23 cellular contexts compared by ENCODE assay signal in genomic region chr22:30416403-30416802, GRCh38. TPM values are rescaled to one million over a fixed set of nuclear protein-coding genes. Genes with fewer than 3 reads are reported as not detected.
DNase-seq lines count a peak whose midpoint lies in the region; ATAC-seq and TF ChIP-seq lines count a peak whose summit lies in the region.
"Had no signal": no experiment of that assay in that cellular context is flagged by ENCODE, and none has a peak within 500 bp of the region (broad histone marks: within the 10 kb centered on the region; RNA-seq: fewer than 3 reads in every experiment).

No MANE protein-coding gene starts in this region.

- H3K4me3 ChIP-seq in LNCaP clone FGC (ENCODE audit: low read depth, low read length), result peak overlapping the region; percentile 6; the same call in 1 of the 2 replicates
- no peak overlapping the region for H3K4me3 ChIP-seq in colonic mucosa
- H3K4me3 ChIP-seq in right lobe of liver, result no peak overlapping the region
- H3K4me3 ChIP-seq in MM.1S (ENCODE audit: low read length), result no peak overlapping the region
- H3K4me3 ChIP-seq: body of pancreas, gastrocnemius medialis had no signal

- no peak for TF ChIP-seq POLR2A in right lobe of liver (IDR thresholded peaks at IDR 0.05)

- H3K79me2 ChIP-seq in MM.1S (ENCODE audit: low read length), result no peaks in the 10 kb centered on the region

- H3K27ac ChIP-seq in C4-2B, result peak overlapping the region; percentile 81
- H3K27ac ChIP-seq in colonic mucosa, result peak overlapping the region; percentile 42
- peak overlapping the region in 2 of 3 donors; percentile 7 to 48 for H3K27ac ChIP-seq in right lobe of liver
- H3K27ac ChIP-seq in MM.1S (ENCODE audit: low read length), result no peak overlapping the region
- H3K27ac ChIP-seq: body of pancreas, gastrocnemius medialis had no signal

- H3K36me3 ChIP-seq in colonic mucosa (no peaks in the 10 kb centered on the region), right lobe of liver (peaks cover 0 to 88% (median 31%) of the 10 kb centered on the region in 4 donors), MM.1S (replicated peaks; ENCODE audit: insufficient read depth, low read length) (no peaks in the 10 kb centered on the region)

- no peak overlapping the region for H3K4me2 ChIP-seq in MM.1S (ENCODE audit: low read depth, low read length)

- H3K9me2 ChIP-seq in MM.1S (replicated peaks; ENCODE audit: insufficient read depth, low read length), result no peaks in the 10 kb centered on the region

- intact Hi-C loops in colonic mucosa (cut with DNase I) (no loop called here), right lobe of liver (cut with DNase I) (no loop called here)

- H3K9ac ChIP-seq in colonic mucosa (ENCODE audit: low read depth in 2 of 2, low read length in 2 of 2) (no peak overlapping the region), MM.1S (ENCODE audit: low read length) (no peak overlapping the region)

- H3K27me3 ChIP-seq in colonic mucosa, result no peaks in the 10 kb centered on the region
- H3K27me3 ChIP-seq in right lobe of liver, result no peaks in the 10 kb centered on the region
- no peaks in the 10 kb centered on the region for H3K27me3 ChIP-seq in MM.1S (replicated peaks; ENCODE audit: insufficient read depth, low read length)
- H3K27me3 ChIP-seq: body of pancreas, gastrocnemius medialis had no signal

- no peak overlapping the region for H2AFZ ChIP-seq in MM.1S (ENCODE audit: low read length)

- DNase-seq in LNCaP clone FGC (ENCODE audit: low read depth), result no peak
- peak; percentile 48 for DNase-seq in colonic mucosa
- no peak for DNase-seq in right lobe of liver
- no peak for DNase-seq in amniotic stem cell (lab: John Stamatoyannopoulos, UW)
- no peak for DNase-seq in NCI-H1436 (lab: John Stamatoyannopoulos, UW)
- DNase-seq in MM.1S, result no peak
- DNase-seq: activated CD4-positive, alpha-beta T cell treated with anti-CD3 and anti-CD28 coated beads, Interleukin-2, amount 50 U/mL, for 48 hours; body of pancreas; dermis blood vessel endothelial cell; erythroblast; gastrocnemius medialis; Karpas-422; left cardiac atrium; midbrain; NCI-H1105; NCI-H526 treated with DMSO at 0.1 percent for 48 hours; retina had no signal

- ATAC-seq in right lobe of liver (peak; percentile 31 to 71 (median 46)), GM21515 (IDR thresholded peaks at IDR 0.05; ENCODE audit: unreplicated experiment) (no peak)
- ATAC-seq: activated naive CD4-positive, alpha-beta T cell treated with anti-CD3 and anti-CD28 coated beads, Interleukin-2, amount 50 U/mL, for 72 hours; body of pancreas; gastrocnemius medialis; left cardiac atrium; Right ventricle myocardium inferior; stimulated activated memory B cell treated with anti-CD40 and anti-IgM and Interleukin-4, amounts not matched to agents 10 μg/mL and 1 μg/mL and 100 μg/mL, for 72 hours had no signal

- H3K9me3 ChIP-seq in colonic mucosa (no peaks in the 10 kb centered on the region), right lobe of liver (no peaks in the 10 kb centered on the region), MM.1S (replicated peaks; ENCODE audit: insufficient read depth, low read length) (no peaks in the 10 kb centered on the region)
- H3K9me3 ChIP-seq: body of pancreas, gastrocnemius medialis had no signal

- no peaks in the 10 kb centered on the region for H4K20me1 ChIP-seq in MM.1S (ENCODE audit: insufficient read depth, low read length)

- H3K4me1 ChIP-seq in colonic mucosa (peaks cover under 1% of the 10 kb centered on the region), right lobe of liver (peaks cover 0 to 93% (median 35%) of the 10 kb centered on the region in 4 donors), MM.1S (ENCODE audit: low read length) (no peaks in the 10 kb centered on the region)

- H3F3A ChIP-seq in MM.1S (ENCODE audit: insufficient read depth, low read length), result no peaks in the 10 kb centered on the region

- WGBS in right lobe of liver (ENCODE audit: insufficient coverage, low coverage, low lambda C conversion rate, missing lambda C conversion rate), result 6% methylated on average over 2 of the region's 2 CpGs

- no peak for TF ChIP-seq CTCF in C4-2B (conservative IDR thresholded peaks at IDR 0.05)
- no peak for TF ChIP-seq CTCF in LNCaP clone FGC (IDR thresholded peaks at IDR 0.05; ENCODE audit: control insufficient read depth, extremely low read depth, insufficient read depth)
- TF ChIP-seq CTCF in colonic mucosa (IDR thresholded peaks at IDR 0.05), result no peak
- TF ChIP-seq CTCF in right lobe of liver (IDR thresholded peaks at IDR 0.05), result no peak
- no peak for TF ChIP-seq CTCF in MM.1S (IDR thresholded peaks at IDR 0.05; ENCODE audit: low read length)

RNA-seq across cellular contexts. Expression of gene MTFP1, which starts 9.2 kb away (rescaled TPM):
- 10 to 100 TPM; 39.7 to 55.1 TPM for total RNA-seq in colonic mucosa
- 10 to 100 TPM in 3 of 6 experiments, 1 to 10 TPM in 3; 4.2 to 30.1 (median 9.1) TPM for total RNA-seq in right lobe of liver

RNA-seq across cellular contexts. Expression of gene SEC14L2, which starts 19.6 kb away (rescaled TPM):
- total RNA-seq in colonic mucosa, result 10 to 100 TPM in 1 of 2 donors, 1 to 10 TPM in 1; 2.0 to 10.3 TPM
- 100 to 1,000 TPM in 3 of 6 experiments, 10 to 100 TPM in 3; 42.7 to 240 (median 101) TPM for total RNA-seq in right lobe of liver

RNA-seq across cellular contexts. Expression of gene RNF215, which starts 29.2 kb away (rescaled TPM):
- total RNA-seq in colonic mucosa (1 to 10 TPM; 5.8 to 9.4 TPM), right lobe of liver (10 to 100 TPM in 1 of 6 experiments, 1 to 10 TPM in 5; 6.2 to 10.0 (median 7.4) TPM)

RNA-seq across cellular contexts. Expression of gene SEC14L3, which starts 55.4 kb away (rescaled TPM):
- total RNA-seq in colonic mucosa, result not detected
- total RNA-seq in right lobe of liver, result 1 to 10 TPM in 1 of 6 experiments, under 1 TPM in 3, not detected in 2; 0.31 to 1.1 (median 0.55) TPM
- total RNA-seq: activated naive CD4-positive, alpha-beta T cell treated with anti-CD3 and anti-CD28 coated beads, Interleukin-2, amount 50 U/mL, for 72 hours; body of pancreas; Daoy; dermis blood vessel endothelial cell; gastrocnemius medialis; left cardiac atrium; Right ventricle myocardium inferior had no signal

RNA-seq across cellular contexts. Expression of gene CCDC157, which starts 59.6 kb away (rescaled TPM):
- total RNA-seq in colonic mucosa (1 to 10 TPM; 1.1 to 1.6 TPM), right lobe of liver (1 to 10 TPM in 3 of 6 experiments, under 1 TPM in 3; 0.54 to 2.9 (median 0.86) TPM)
